ENCODE assay signal across 9 cellular contexts in the genomic region with DNA sequence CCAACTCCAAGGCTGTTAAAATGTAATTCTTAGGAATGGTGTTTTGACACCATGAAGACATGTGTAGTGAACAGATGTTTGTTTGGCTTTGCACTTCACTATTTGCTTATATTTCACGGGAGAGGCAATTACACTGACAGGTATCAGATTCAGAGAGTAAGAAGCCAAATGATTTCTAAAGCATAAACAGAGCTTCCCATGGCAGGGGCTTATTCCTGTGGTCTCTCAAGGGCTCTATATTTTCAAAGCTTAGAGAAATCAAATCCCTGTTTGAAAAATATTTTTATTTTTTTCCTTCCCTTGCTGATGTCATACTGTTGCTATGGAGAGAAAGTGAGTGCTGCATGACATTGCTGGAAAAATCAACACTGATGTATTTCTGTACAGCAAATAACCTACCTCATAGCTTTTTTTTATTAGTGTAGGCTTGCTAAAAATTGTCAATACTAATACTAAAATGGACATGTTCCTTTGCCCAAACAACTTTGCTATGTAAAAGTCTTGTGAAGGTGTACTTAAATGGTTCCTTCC.
DNase-seq lines count a peak whose midpoint lies in the region; ATAC-seq and TF ChIP-seq lines count a peak whose summit lies in the region.
"Had no signal": no experiment of that assay in that cellular context is flagged by ENCODE, and none has a peak within 500 bp of the region (broad histone marks: within the 10 kb centered on the region; RNA-seq: fewer than 3 reads in every experiment).

No MANE protein-coding gene starts in this region.

- no peaks in the 10 kb centered on the region for H3K4me1 ChIP-seq in mucosa of descending colon (ENCODE audit: low read depth)

- H3K4me3 Mint-ChIP-seq in Calu3 (ENCODE audit: low read depth, unreplicated experiment), result no peak overlapping the region

- CTCF ChIA-PET in Calu3 (lab: Charles Lee), result interaction anchor here (0.6 kb wide), 1 partner anchor 11 kb away, joined by 3 read pairs; no protein-coding TSS in a partner anchor

- peak; percentile 24 for ATAC-seq in HG02610 (IDR thresholded peaks at IDR 0.05; ENCODE audit: unreplicated experiment)
- ATAC-seq in mucosa of descending colon, result no peak

- no peaks in the 10 kb centered on the region for H3K27me3 Mint-ChIP-seq in Calu3 (ENCODE audit: unreplicated experiment)

- H3K27me3 ChIP-seq in kidney epithelial cell (ENCODE audit: control insufficient read depth, insufficient read depth, low read length), result no peaks in the 10 kb centered on the region

- peak overlapping the region; percentile 42 for H3K27ac Mint-ChIP-seq in Calu3 (ENCODE audit: unreplicated experiment)

- H3K4me3 ChIP-seq in kidney epithelial cell (ENCODE audit: low read depth, low read length) (no peak overlapping the region), mucosa of descending colon (no peak overlapping the region)

- DNase-seq in Calu3 (no peak), amniotic epithelial cell (ENCODE audit: low read depth) (peak; percentile 36), kidney epithelial cell (ENCODE audit: low read depth) (peak; percentile 26), GOT3 (lab: John Stamatoyannopoulos, UW) (no peak), OCI-M2 (lab: John Stamatoyannopoulos, UW; ENCODE audit: unreplicated experiment) (no peak), head of caudate nucleus (no peak), mucosa of descending colon (no peak)
- DNase-seq: NCI-H146 had no signal

- H3K36me3 ChIP-seq in kidney epithelial cell (ENCODE audit: control insufficient read depth, insufficient read depth, low read length) (no peaks in the 10 kb centered on the region), mucosa of descending colon (ENCODE audit: low read depth) (no peaks in the 10 kb centered on the region)

- peaks cover 15% of the 10 kb centered on the region for H3K4me1 Mint-ChIP-seq in Calu3 (ENCODE audit: low read depth, unreplicated experiment)

- no TSS peak for BruUV-seq in Calu3 (replicated peaks; lab: Mats Ljungman, UMichigan)

- no peaks in the 10 kb centered on the region for H3K9me3 Mint-ChIP-seq in Calu3 (ENCODE audit: low read depth, unreplicated experiment)

- intact Hi-C loops in Calu3 (cut with micrococcal nuclease; ENCODE audit: unreplicated experiment), result no loop called here
- intact Hi-C loops in head of caudate nucleus (cut with DNase I), result no loop called here
- intact Hi-C loops in mucosa of descending colon (cut with DNase I, micrococcal nuclease), result no loop called here

- H3K9me3 ChIP-seq in mucosa of descending colon, result no peaks in the 10 kb centered on the region

- H3K36me3 Mint-ChIP-seq in Calu3 (ENCODE audit: insufficient read depth, unreplicated experiment), result no peaks in the 10 kb centered on the region

- TF ChIP-seq CTCF in Calu3 (IDR thresholded peaks at IDR 0.05; ENCODE audit: unreplicated experiment), result no peak
- no peak for TF ChIP-seq CTCF in kidney epithelial cell (IDR thresholded peaks at IDR 0.05; ENCODE audit: insufficient read depth, low read length, poor library complexity, severe bottlenecking)
- TF ChIP-seq CTCF in mucosa of descending colon (IDR thresholded peaks at IDR 0.05), result no peak

Comparison
In these comparisons a context has a peak if more than half of its experiments do, and no peak if none do; other contexts are left out.
1. DNase-seq: peak in amniotic epithelial cell (single experiment) and kidney epithelial cell (single experiment); none in Calu3 (single experiment), GOT3 (single experiment), OCI-M2 (single experiment), head of caudate nucleus (0 of 42) and mucosa of descending colon (0 of 3).